14 cellular contexts compared by ENCODE assay signal in genomic region chr6:85405853-85406198, GRCh38. TPM values are rescaled to one million over a fixed set of nuclear protein-coding genes. Genes with fewer than 3 reads are reported as not detected.
A peak's percentile ranks its signal among the peaks of the same experiment; 100 is the strongest.
DNase-seq lines count a peak whose midpoint lies in the region; ATAC-seq and TF ChIP-seq lines count a peak whose summit lies in the region.
"Had no signal": no experiment of that assay in that cellular context is flagged by ENCODE, and none has a peak within 500 bp of the region (broad histone marks: within the 10 kb centered on the region; RNA-seq: fewer than 3 reads in every experiment).

No MANE protein-coding gene starts in this region.

- in situ Hi-C loops in GM23248 (cut with MboI) = no loop called here

- intact Hi-C loops in ascending aorta (cut with DNase I) (no loop called here), testis (cut with DNase I; ENCODE audit: low total_unique reads) (no loop called here)

- H3K27ac Mint-ChIP-seq in naive thymus-derived CD8-positive, alpha-beta T cell = peak overlapping the region in 9 of 10 donors; percentile 46 to 92 (median 82)

- H3K4me3 Mint-ChIP-seq in naive thymus-derived CD8-positive, alpha-beta T cell = peak overlapping the region in 8 of 10 donors; percentile 27 to 71 (median 62)

- no peaks in the 10 kb centered on the region for H3K36me3 ChIP-seq in GM23248 (ENCODE audit: low read depth)
- H3K36me3 ChIP-seq in ascending aorta = no peaks in the 10 kb centered on the region
- no peaks in the 10 kb centered on the region for H3K36me3 ChIP-seq in testis (ENCODE audit: low read depth, missing control alignments)
- H3K36me3 ChIP-seq in MG63 = no peaks in the 10 kb centered on the region
- H3K36me3 ChIP-seq: suprapubic skin had no signal

- H3K27me3 ChIP-seq in AG04450 (ENCODE audit: control insufficient read depth, insufficient read depth, low read length) (no peaks in the 10 kb centered on the region), GM23248 (replicated peaks; ENCODE audit: insufficient read depth) (no peaks in the 10 kb centered on the region), ascending aorta (no peaks in the 10 kb centered on the region), testis (no peaks in the 10 kb centered on the region), MG63 (no peaks in the 10 kb centered on the region)
- H3K27me3 ChIP-seq: suprapubic skin had no signal

- H3K4me2 ChIP-seq in GM23248 (ENCODE audit: unreplicated experiment) = peak overlapping the region; percentile 63

- no peaks in the 10 kb centered on the region for H3K9me2 ChIP-seq in GM23248 (ENCODE audit: insufficient read depth)

- TF ChIP-seq POLR2A in testis (IDR thresholded peaks at IDR 0.05) = no peak

- peaks cover 51% of the 10 kb centered on the region for H3F3A ChIP-seq in GM23248 (ENCODE audit: insufficient read depth)

- H3K9me3 ChIP-seq in AG04450 (ENCODE audit: control insufficient read depth, insufficient read depth, low read length) (no peaks in the 10 kb centered on the region), GM23248 (ENCODE audit: low read depth) (no peaks in the 10 kb centered on the region), ascending aorta (no peaks in the 10 kb centered on the region), testis (no peaks in the 10 kb centered on the region), MG63 (no peaks in the 10 kb centered on the region)
- H3K9me3 ChIP-seq: suprapubic skin had no signal

- peak overlapping the region; percentile 9; the same call in 1 of the 2 replicates for H2AFZ ChIP-seq in GM23248

- H3K9ac ChIP-seq in GM23248 = peak overlapping the region; percentile 52; the same call in 1 of the 2 replicates

- no peaks in the 10 kb centered on the region for H3K36me3 Mint-ChIP-seq in naive thymus-derived CD8-positive, alpha-beta T cell

- H3K4me1 Mint-ChIP-seq in naive thymus-derived CD8-positive, alpha-beta T cell = peaks cover 38 to 64% (median 59%) of the 10 kb centered on the region in 4 donors

- no peaks in the 10 kb centered on the region for H4K20me1 ChIP-seq in GM23248 (ENCODE audit: insufficient read depth)

- no peaks in the 10 kb centered on the region for H3K9me3 Mint-ChIP-seq in naive thymus-derived CD8-positive, alpha-beta T cell

- H3K27ac ChIP-seq in AG04450 (ENCODE audit: low read depth, low read length) (peak overlapping the region; percentile 95), GM23248 (peak overlapping the region; percentile 97), ascending aorta (peak overlapping the region; percentile 80 to 81), testis (no peak overlapping the region)
- H3K27ac ChIP-seq: suprapubic skin had no signal

- H3K4me1 ChIP-seq in GM23248 (ENCODE audit: insufficient read depth) (peaks cover 60% of the 10 kb centered on the region), ascending aorta (peaks cover 7 to 28% of the 10 kb centered on the region in 2 donors), testis (peaks cover 4% of the 10 kb centered on the region)

- H3K4me3 ChIP-seq in AG04450 (ENCODE audit: low read depth, low read length) (no peak overlapping the region), GM23248 (no peak overlapping the region), ascending aorta (no peak overlapping the region), testis (no peak overlapping the region), MG63 (no peak overlapping the region)
- H3K4me3 ChIP-seq: suprapubic skin had no signal

- DNase-seq in AG04450 (ENCODE audit: low read depth, low spot score) = no peak
- no peak for DNase-seq in GM23248
- DNase-seq in ascending aorta (ENCODE audit: low spot score in 2 of 2) = no peak
- DNase-seq in naive thymus-derived CD8-positive, alpha-beta T cell = no peak
- DNase-seq in GM20000 (ENCODE audit: low spot score) = no peak
- DNase-seq in testis = no peak
- DNase-seq in stimulated activated CD4-positive, alpha-beta T cell treated with anti-CD3 and anti-CD28 coated beads, Interleukin-1b, Interleukin-23, amount 100 ng/mL, for 48 hours = no peak
- no peak for DNase-seq in MG63
- DNase-seq: kidney; NCI-H2081; nucleus accumbens; OCI-M1; stimulated activated CD4-positive, alpha-beta T cell treated with anti-CD3 and anti-CD28 coated beads, Interleukin-4, amount 100 ng/mL, for 24 hours had no signal

- POLR2A ChIA-PET in AG04450 (lab: Yijun Ruan, JAX) = interaction anchor here (3.8 kb wide), 1 partner anchor 44 kb away, joined by 44 read pairs; the partner anchor contains the start of gene NT5E
- POLR2A ChIA-PET in naive thymus-derived CD8-positive, alpha-beta T cell (lab: Charles Lee) = interaction anchor here (2.0 kb wide), 1 partner anchor 56 kb away, joined by 6 read pairs; no protein-coding TSS in a partner anchor

- TF ChIP-seq CTCF in AG04450 (IDR thresholded peaks at IDR 0.05; ENCODE audit: low read depth, low read length) (no peak), ascending aorta (IDR thresholded peaks at IDR 0.05) (no peak), GM20000 (IDR thresholded peaks at IDR 0.05; ENCODE audit: extremely low read depth, missing control alignments) (no peak), testis (IDR thresholded peaks at IDR 0.05) (no peak)

- no peaks in the 10 kb centered on the region for H3K27me3 Mint-ChIP-seq in naive thymus-derived CD8-positive, alpha-beta T cell

- no peak for ATAC-seq in naive thymus-derived CD8-positive, alpha-beta T cell

- 94 to 100% methylated on average over 2 of the region's 2 CpGs for WGBS in GM23248 (ENCODE audit: low coverage in 1 of 2, low lambda C conversion rate in 2 of 2, missing lambda C conversion rate in 2 of 2), 2 experiments
- WGBS in testis, 2 donors = 65 to 81% methylated on average over 2 of the region's 2 CpGs

- H3K79me2 ChIP-seq in GM23248 (ENCODE audit: insufficient read depth) = no peaks in the 10 kb centered on the region

- CTCF ChIA-PET in AG04450 (lab: Charles Lee) = interaction anchor here (1.2 to 1.7 kb wide), 2 partner anchors 51 to 77 kb away, joined by 6 to 7 read pairs; no protein-coding TSS in a partner anchor

RNA-seq across cellular contexts. Expression of gene NT5E, which starts 44.1 kb away (rescaled TPM):
- polyA plus RNA-seq in AG04450 (2011; rRNA removed) (127 and 164 TPM in 2 replicates), GM23248 (2016; fragmentation: Nextera tagmentation; extraction: Ambion mirVana) (201 and 205 TPM in 2 replicates), testis (ENCODE audit: insufficient read depth, low read depth, low replicate concordance) (32.3 TPM)
- 95.4 and 148 TPM in 2 replicates for polyA minus RNA-seq in AG04450 (2011; rRNA and poly(A)+ RNA removed)
- 264 and 293 TPM in 2 replicates for total RNA-seq in GM23248 (2014; rRNA removed; shearing (Covaris generic))
- total RNA-seq in ascending aorta (143 TPM), testis (10 to 100 TPM; 32.4 to 33.8 TPM)
- total RNA-seq in naive thymus-derived CD8-positive, alpha-beta T cell = 10 to 100 TPM; 56.5 to 57.3 TPM
- 100 to 1,000 TPM in 2 of 3 donors, 10 to 100 TPM in 1; 77.7 to 128 (median 103) TPM for polyA plus RNA-seq in naive thymus-derived CD8-positive, alpha-beta T cell
- 40.8 and 60.9 TPM in 2 replicates for total RNA-seq in MG63 (2014; rRNA removed; shearing (Covaris generic); ENCODE audit: low replicate concordance)

Comparison
In these comparisons a context has a peak if more than half of its experiments do, and no peak if none do; other contexts are left out.
1. H3K27ac ChIP-seq: peak in AG04450 (single experiment), GM23248 (single experiment) and ascending aorta (2 of 2); none in testis (0 of 2).